ENCODE assay signal across 17 cellular contexts in the genomic region with DNA sequence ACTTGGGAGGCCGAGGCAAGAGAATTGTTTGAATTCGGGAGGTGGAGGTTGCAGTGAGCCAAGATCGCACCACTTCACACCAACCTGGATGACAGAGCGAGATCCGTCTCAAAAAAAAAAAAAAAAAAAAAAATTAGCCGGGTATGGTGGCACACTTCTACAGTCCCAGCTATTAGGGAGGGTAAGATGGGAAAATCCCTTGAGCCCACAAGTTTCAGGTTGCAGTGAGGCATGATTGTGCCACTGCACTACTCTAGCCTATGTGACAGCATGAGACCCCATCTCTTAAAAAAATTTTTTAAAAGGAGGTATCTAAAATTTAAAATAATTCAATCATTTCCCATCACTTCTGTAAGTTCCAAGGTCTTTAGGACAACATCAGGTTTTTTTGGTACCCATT. TPM values are rescaled to one million over a fixed set of nuclear protein-coding genes. Genes with fewer than 3 reads are reported as not detected.
DNase-seq lines count a peak whose midpoint lies in the region; ATAC-seq lines count a peak whose summit lies in the region.
"Had no signal": no experiment of that assay in that cellular context is flagged by ENCODE, and none has a peak within 500 bp of the region (broad histone marks: within the 10 kb centered on the region; RNA-seq: fewer than 3 reads in every experiment).

No MANE protein-coding gene starts in this region.

- no peak for DNase-seq in activated naive CD8-positive, alpha-beta T cell treated with anti-CD3 and anti-CD28 coated beads, Interleukin-2, amount 50 U/mL, for 24 hours
- DNase-seq in activated naive CD8-positive, alpha-beta T cell treated with anti-CD3 and anti-CD28 coated beads for 36 hours, result no peak
- DNase-seq in memory B cell (ENCODE audit: low spot score in 2 of 2) (no peak), sciatic nerve (ENCODE audit: low spot score) (no peak), cardiac septum (ENCODE audit: low spot score) (no peak)
- DNase-seq in effector CD4-positive, alpha-beta T cell, result no peak
- DNase-seq: CD4-positive, CD25-positive, alpha-beta regulatory T cell; COR-L47; DMS79 treated with DMSO at 0.1 percent for 48 hours; Karpas-422; NCI-H1694; NCI-H2081; NCI-H446 treated with DMSO at 0.1 percent for 48 hours; NCI-H526 treated with DMSO at 0.1 percent for 48 hours; OCI-M1 had no signal

- no peak overlapping the region for H3K27ac Mint-ChIP-seq in activated naive CD8-positive, alpha-beta T cell treated with anti-CD3 and anti-CD28 coated beads, Interleukin-2, amount 50 U/mL, for 24 hours
- no peak overlapping the region for H3K27ac Mint-ChIP-seq in activated naive CD8-positive, alpha-beta T cell treated with anti-CD3 and anti-CD28 coated beads for 36 hours
- H3K27ac Mint-ChIP-seq in memory B cell, result peak overlapping the region; percentile 36

- peak; percentile 76 for ATAC-seq in activated naive CD8-positive, alpha-beta T cell treated with anti-CD3 and anti-CD28 coated beads, Interleukin-2, amount 50 U/mL, for 24 hours
- peak; percentile 46 for ATAC-seq in GM21447 (IDR thresholded peaks at IDR 0.05; ENCODE audit: unreplicated experiment)
- ATAC-seq in memory B cell (ENCODE audit: low read depth), result no peak
- ATAC-seq in sciatic nerve, result no peak
- ATAC-seq: Right ventricle myocardium inferior had no signal

- H3K27me3 Mint-ChIP-seq in activated naive CD8-positive, alpha-beta T cell treated with anti-CD3 and anti-CD28 coated beads, Interleukin-2, amount 50 U/mL, for 24 hours, result no peaks in the 10 kb centered on the region
- H3K27me3 Mint-ChIP-seq in activated naive CD8-positive, alpha-beta T cell treated with anti-CD3 and anti-CD28 coated beads for 36 hours, result no peaks in the 10 kb centered on the region
- H3K27me3 Mint-ChIP-seq in memory B cell, result no peaks in the 10 kb centered on the region
- H3K27me3 Mint-ChIP-seq: CD4-positive, CD25-positive, alpha-beta regulatory T cell had no signal

- no peaks in the 10 kb centered on the region for H3K9me3 Mint-ChIP-seq in activated naive CD8-positive, alpha-beta T cell treated with anti-CD3 and anti-CD28 coated beads, Interleukin-2, amount 50 U/mL, for 24 hours
- H3K9me3 Mint-ChIP-seq in activated naive CD8-positive, alpha-beta T cell treated with anti-CD3 and anti-CD28 coated beads for 36 hours, result no peaks in the 10 kb centered on the region
- no peaks in the 10 kb centered on the region for H3K9me3 Mint-ChIP-seq in memory B cell
- H3K9me3 Mint-ChIP-seq: CD4-positive, CD25-positive, alpha-beta regulatory T cell had no signal

- intact Hi-C loops in sciatic nerve (cut with DNase I), result no loop called here
- intact Hi-C loops in cardiac septum (cut with DNase I), result loop anchor here (10.0 kb wide), 1 partner anchor 120 kb away; no protein-coding TSS in a partner anchor

- peaks cover 36% of the 10 kb centered on the region for H3K4me1 Mint-ChIP-seq in activated naive CD8-positive, alpha-beta T cell treated with anti-CD3 and anti-CD28 coated beads, Interleukin-2, amount 50 U/mL, for 24 hours
- H3K4me1 Mint-ChIP-seq in activated naive CD8-positive, alpha-beta T cell treated with anti-CD3 and anti-CD28 coated beads for 36 hours, result peaks cover 31% of the 10 kb centered on the region
- H3K4me1 Mint-ChIP-seq in memory B cell, result peaks cover 13% of the 10 kb centered on the region

- no peak overlapping the region for H3K4me3 Mint-ChIP-seq in activated naive CD8-positive, alpha-beta T cell treated with anti-CD3 and anti-CD28 coated beads, Interleukin-2, amount 50 U/mL, for 24 hours
- no peak overlapping the region for H3K4me3 Mint-ChIP-seq in activated naive CD8-positive, alpha-beta T cell treated with anti-CD3 and anti-CD28 coated beads for 36 hours
- H3K4me3 Mint-ChIP-seq in memory B cell, result no peak overlapping the region
- H3K4me3 Mint-ChIP-seq: CD4-positive, CD25-positive, alpha-beta regulatory T cell had no signal

- H3K36me3 Mint-ChIP-seq in activated naive CD8-positive, alpha-beta T cell treated with anti-CD3 and anti-CD28 coated beads, Interleukin-2, amount 50 U/mL, for 24 hours (ENCODE audit: low read depth), result peaks cover 36% of the 10 kb centered on the region
- peaks cover 28% of the 10 kb centered on the region for H3K36me3 Mint-ChIP-seq in activated naive CD8-positive, alpha-beta T cell treated with anti-CD3 and anti-CD28 coated beads for 36 hours
- H3K36me3 Mint-ChIP-seq in memory B cell, result peaks cover 21% of the 10 kb centered on the region

RNA-seq across cellular contexts. Expression of a gene that starts 26.0 kb away (rescaled TPM):
- total RNA-seq in activated naive CD8-positive, alpha-beta T cell treated with anti-CD3 and anti-CD28 coated beads for 36 hours, result 100 to 1,000 TPM; 109 to 121 TPM
- total RNA-seq in sciatic nerve (89.4 TPM), cardiac septum (21.2 TPM)

Comparison
In these comparisons a context has a peak if more than half of its experiments do, and no peak if none do; other contexts are left out.
1. ATAC-seq: peak in activated naive CD8-positive, alpha-beta T cell treated with anti-CD3 and anti-CD28 coated beads, Interleukin-2, amount 50 U/mL, for 24 hours (single experiment) and GM21447 (single experiment); none in memory B cell (single experiment) and sciatic nerve (single experiment).